ENCODE assay signal across 25 cellular contexts in genomic region chr11:43507171-43507570, GRCh38.
DNase-seq lines count a peak whose midpoint lies in the region; ATAC-seq and TF ChIP-seq lines count a peak whose summit lies in the region.
"Had no signal": no experiment of that assay in that cellular context is flagged by ENCODE, and none has a peak within 500 bp of the region (broad histone marks: within the 10 kb centered on the region; RNA-seq: fewer than 3 reads in every experiment).

No MANE protein-coding gene starts in this region.

- no peak overlapping the region for H3K23ac ChIP-seq in mesendoderm (ENCODE audit: low read length)

- H4K5ac ChIP-seq in mesendoderm (ENCODE audit: low read length), result no peak overlapping the region

- H3K4me1 ChIP-seq in right atrium auricular region (no peaks in the 10 kb centered on the region), mesendoderm (ENCODE audit: control insufficient read depth, low read depth, low read length) (peaks cover 4% of the 10 kb centered on the region), skeletal muscle satellite cell (ENCODE audit: control insufficient read depth, insufficient read depth, low read length) (peaks cover 20% of the 10 kb centered on the region)
- H3K4me1 ChIP-seq: A549, BE2C, HAP-1 had no signal

- H3K27me3 Mint-ChIP-seq in activated naive CD4-positive, alpha-beta T cell treated with anti-CD3 and anti-CD28 coated beads for 36 hours (ENCODE audit: low read depth), result peaks cover 3% of the 10 kb centered on the region
- H3K27me3 Mint-ChIP-seq: CD4-positive, alpha-beta T cell had no signal

- no peak overlapping the region for H2BK15ac ChIP-seq in mesendoderm (replicated peaks; ENCODE audit: low read depth)

- H4K8ac ChIP-seq in mesendoderm (ENCODE audit: low read depth, low read length), result no peak overlapping the region

- no peaks in the 10 kb centered on the region for H3K36me3 ChIP-seq in right atrium auricular region
- H3K36me3 ChIP-seq in mesendoderm (ENCODE audit: control insufficient read depth, insufficient read depth, low read length), result no peaks in the 10 kb centered on the region
- H3K36me3 ChIP-seq in skeletal muscle satellite cell (ENCODE audit: insufficient read depth, low read length), result no peaks in the 10 kb centered on the region
- H3K36me3 ChIP-seq: BE2C; BLaER1 treated with 17β-estradiol and CSF1 and Interleukin-3, amounts not matched to agents 10 nM and 100 nM; HAP-1 had no signal

- H3K9me3 Mint-ChIP-seq in activated naive CD4-positive, alpha-beta T cell treated with anti-CD3 and anti-CD28 coated beads for 36 hours, result no peaks in the 10 kb centered on the region
- H3K9me3 Mint-ChIP-seq: CD4-positive, alpha-beta T cell; HFFc6 had no signal

- DNase-seq in right atrium auricular region (ENCODE audit: low spot score) (peak; percentile 53), Right ventricle myocardium inferior (ENCODE audit: missing footprints) (no peak), SK-N-DZ (ENCODE audit: low spot score) (peak; percentile 38), mesendoderm (no peak), medulla oblongata (ENCODE audit: extremely low spot score) (no peak)
- no peak for DNase-seq in activated naive CD4-positive, alpha-beta T cell treated with anti-CD3 and anti-CD28 coated beads for 36 hours
- DNase-seq: 8988T; ACHN; AML-193; BE2C; CD4-positive, alpha-beta T cell; CD8-positive, alpha-beta memory T cell; DMS 273 treated with DMSO at 0.1 percent for 48 hours; DMS79; EL; GDM1; GOT3; HFFc6 had no signal

- no peak overlapping the region for H2BK5ac ChIP-seq in mesendoderm (ENCODE audit: low read length)

- H3K4me3 Mint-ChIP-seq in activated naive CD4-positive, alpha-beta T cell treated with anti-CD3 and anti-CD28 coated beads for 36 hours, result no peak overlapping the region
- H3K4me3 Mint-ChIP-seq: CD14-positive monocyte; CD4-positive, alpha-beta T cell; CD8-positive, alpha-beta memory T cell; HFFc6 had no signal

- TF ChIP-seq CTCF in right atrium auricular region (IDR thresholded peaks at IDR 0.05), result no peak

- no peaks in the 10 kb centered on the region for H3K4me1 Mint-ChIP-seq in activated naive CD4-positive, alpha-beta T cell treated with anti-CD3 and anti-CD28 coated beads for 36 hours (ENCODE audit: low read depth)
- H3K4me1 Mint-ChIP-seq: CD8-positive, alpha-beta memory T cell had no signal

- no peak overlapping the region for H3K4ac ChIP-seq in mesendoderm (ENCODE audit: low read depth, low read length)

- H3K79me1 ChIP-seq in mesendoderm (ENCODE audit: low read length), result no peaks in the 10 kb centered on the region

- H3K4me2 ChIP-seq in mesendoderm (ENCODE audit: low read length) (no peak overlapping the region), skeletal muscle satellite cell (ENCODE audit: low read length) (peak overlapping the region; percentile 65)
- H3K4me2 ChIP-seq: A549 had no signal

- H3K56ac ChIP-seq in mesendoderm (ENCODE audit: low read length), result peak overlapping the region; percentile 7

- H3K27ac ChIP-seq in right atrium auricular region (no peak overlapping the region), mesendoderm (ENCODE audit: low read depth, low read length) (no peak overlapping the region)
- H3K27ac ChIP-seq: A549 had no signal

- no peaks in the 10 kb centered on the region for H3K36me3 Mint-ChIP-seq in activated naive CD4-positive, alpha-beta T cell treated with anti-CD3 and anti-CD28 coated beads for 36 hours (ENCODE audit: low read depth)
- H3K36me3 Mint-ChIP-seq: CD14-positive monocyte; CD8-positive, alpha-beta memory T cell had no signal

- no peak overlapping the region for H3K4me3 ChIP-seq in right atrium auricular region
- no peak overlapping the region for H3K4me3 ChIP-seq in mesendoderm (ENCODE audit: low read length)
- H3K4me3 ChIP-seq in skeletal muscle satellite cell (ENCODE audit: low read length), result no peak overlapping the region
- H3K4me3 ChIP-seq: A549; BLaER1 treated with 17β-estradiol and CSF1 and Interleukin-3, amounts not matched to agents 10 nM and 100 nM; GM12878; HAP-1 had no signal

- no peak overlapping the region for H3K27ac Mint-ChIP-seq in activated naive CD4-positive, alpha-beta T cell treated with anti-CD3 and anti-CD28 coated beads for 36 hours
- H3K27ac Mint-ChIP-seq: CD4-positive, alpha-beta T cell; HFFc6 had no signal

- ATAC-seq in Right ventricle myocardium inferior (no peak), HG03521 (IDR thresholded peaks at IDR 0.05; ENCODE audit: unreplicated experiment) (no peak)
- ATAC-seq: A549, GM12878 had no signal

- no peak overlapping the region for H2BK120ac ChIP-seq in mesendoderm (ENCODE audit: low read depth, low read length)

- H3K27me3 ChIP-seq in right atrium auricular region, result no peaks in the 10 kb centered on the region
- H3K27me3 ChIP-seq in mesendoderm (ENCODE audit: insufficient read depth, low read length, poor library complexity), result no peaks in the 10 kb centered on the region
- H3K27me3 ChIP-seq in skeletal muscle satellite cell (ENCODE audit: control insufficient read depth, insufficient read depth, low read length), result peaks cover 4% of the 10 kb centered on the region
- H3K27me3 ChIP-seq: BE2C; BLaER1 treated with 17β-estradiol and CSF1 and Interleukin-3, amounts not matched to agents 10 nM and 100 nM had no signal

- H3K9ac ChIP-seq in mesendoderm (ENCODE audit: low read length), result no peak overlapping the region
- H3K9ac ChIP-seq in skeletal muscle satellite cell (ENCODE audit: low read depth, low read length), result no peak overlapping the region
- H3K9ac ChIP-seq: BLaER1 treated with 17β-estradiol and CSF1 and Interleukin-3, amounts not matched to agents 10 nM and 100 nM had no signal

- H3K79me2 ChIP-seq in mesendoderm (ENCODE audit: control insufficient read depth, insufficient read depth, low read length), result no peaks in the 10 kb centered on the region

- no peak overlapping the region for H2AK5ac ChIP-seq in mesendoderm (ENCODE audit: low read length)

- H3K9me3 ChIP-seq in right atrium auricular region (no peaks in the 10 kb centered on the region), skeletal muscle satellite cell (replicated peaks; ENCODE audit: low read length) (no peaks in the 10 kb centered on the region)
- H3K9me3 ChIP-seq: A549, BE2C, HAP-1 had no signal

- no CpG with 5 or more reads among the region's 5 CpGs for WGBS in mesendoderm (ENCODE audit: extremely low coverage, insufficient coverage, low lambda C conversion rate)

- no peak overlapping the region for H3K18ac ChIP-seq in mesendoderm (ENCODE audit: low read length)

- CTCF ChIA-PET in activated naive CD4-positive, alpha-beta T cell treated with anti-CD3 and anti-CD28 coated beads for 36 hours (lab: Charles Lee), result no interaction called here

- intact Hi-C loops in Right ventricle myocardium inferior (cut with DNase I), result loop anchor here (10.0 kb wide), 1 partner anchor 348 kb away; no protein-coding TSS in a partner anchor
- intact Hi-C loops in activated naive CD4-positive, alpha-beta T cell treated with anti-CD3 and anti-CD28 coated beads for 36 hours (cut with micrococcal nuclease), result no loop called here

Comparison
In these comparisons a context has a peak if more than half of its experiments do, and no peak if none do; other contexts are left out.
1. DNase-seq: peak in right atrium auricular region (single experiment) and SK-N-DZ (single experiment); none in Right ventricle myocardium inferior (single experiment), mesendoderm (single experiment), medulla oblongata (single experiment) and activated naive CD4-positive, alpha-beta T cell treated with anti-CD3 and anti-CD28 coated beads for 36 hours (single experiment).